In genomic region chr15:99324082-99324620, GRCh38 we compare ENCODE assay signal across 8 cellular contexts.
A peak's percentile ranks its signal among the peaks of the same experiment; 100 is the strongest.
DNase-seq lines count a peak whose midpoint lies in the region; ATAC-seq and TF ChIP-seq lines count a peak whose summit lies in the region.

No MANE protein-coding gene starts in this region.

- no peaks in the 10 kb centered on the region for H3K79me2 ChIP-seq in GM23248 (ENCODE audit: insufficient read depth)
- no peaks in the 10 kb centered on the region for H3K79me2 ChIP-seq in PC-9 (ENCODE audit: low read depth)

- H3K9me2 ChIP-seq in GM23248 (ENCODE audit: insufficient read depth) = no peaks in the 10 kb centered on the region; the same call in 1 of the 2 replicates
- H3K9me2 ChIP-seq in PC-9 (ENCODE audit: insufficient read depth) = no peaks in the 10 kb centered on the region

- H3K27me3 ChIP-seq in GM23248 (replicated peaks; ENCODE audit: insufficient read depth) = no peaks in the 10 kb centered on the region
- H3K27me3 ChIP-seq in PC-9 (ENCODE audit: insufficient read depth, low read depth) = no peaks in the 10 kb centered on the region

- POLR2A ChIA-PET in PC-9 (lab: Charles Lee; ENCODE audit: unreplicated experiment) = interaction anchor here (0.7 kb wide), 1 partner anchor 23 kb away, joined by 3 read pairs; no protein-coding TSS in a partner anchor

- H2AFZ ChIP-seq in GM23248 = peak overlapping the region; percentile 92
- peak overlapping the region; percentile 84 for H2AFZ ChIP-seq in PC-9

- H3K9me3 ChIP-seq in GM23248 (ENCODE audit: low read depth) = no peaks in the 10 kb centered on the region
- H3K9me3 ChIP-seq in PC-9 (ENCODE audit: insufficient read depth, low read depth) = peaks cover 10% of the 10 kb centered on the region

- H3K4me3 ChIP-seq in GM23248 (peak overlapping the region; percentile 74), PC-9 (peak overlapping the region; percentile 39; the same call in 1 of the 2 replicates), lower leg skin (ENCODE audit: low read depth, poor library complexity, severe bottlenecking) (no peak overlapping the region)

- in situ Hi-C loops in GM23248 (cut with MboI) = no loop called here

- no peaks in the 10 kb centered on the region for H3K36me3 ChIP-seq in GM23248 (ENCODE audit: low read depth)
- H3K36me3 ChIP-seq in PC-9 (ENCODE audit: low read depth) = no peaks in the 10 kb centered on the region

- peak; percentile 76 for ATAC-seq in GM18498 (IDR thresholded peaks at IDR 0.05; ENCODE audit: unreplicated experiment)

- H3K9ac ChIP-seq in GM23248 = peak overlapping the region; percentile 79

- peaks cover 35% of the 10 kb centered on the region for H3K4me1 ChIP-seq in GM23248 (ENCODE audit: insufficient read depth)
- peaks cover 16% of the 10 kb centered on the region for H3K4me1 ChIP-seq in PC-9 (replicated peaks; ENCODE audit: insufficient read depth)

- intact Hi-C loops in PC-9 (cut with micrococcal nuclease; ENCODE audit: unreplicated experiment) (no loop called here), lower leg skin (cut with DNase I; ENCODE audit: low total_unique reads) (no loop called here)

- WGBS in GM23248 (ENCODE audit: low coverage in 1 of 2, low lambda C conversion rate in 2 of 2, missing lambda C conversion rate in 2 of 2), 2 experiments = 11 to 14% methylated on average over 9 of the region's 9 CpGs
- WGBS in lower leg skin, 2 donors = 46 to 56% methylated on average over 9 of the region's 9 CpGs

- CTCF ChIA-PET in PC-9 (lab: Charles Lee) = no interaction called here

- H3K4me2 ChIP-seq in GM23248 (ENCODE audit: unreplicated experiment) (peak overlapping the region; percentile 82), PC-9 (peak overlapping the region; percentile 62)

- DNase-seq in GM23248 (peak; percentile 93), PC-9 (peak in 1 of 2 experiments; percentile 47), glomerular endothelial cell (ENCODE audit: extremely low read depth, low read depth, low spot score) (peak; percentile 20), lower leg skin (ENCODE audit: low spot score in 2 of 2) (no peak), HuH-7.5 (ENCODE audit: low spot score) (no peak), NCI-H2029 (lab: John Stamatoyannopoulos, UW) (no peak), C1 segment of cervical spinal cord (lab: John Stamatoyannopoulos, UW) (no peak)

- no peak for TF ChIP-seq POLR2A in lower leg skin (IDR thresholded peaks at IDR 0.05)

- H3F3A ChIP-seq in GM23248 (ENCODE audit: insufficient read depth) (peaks cover 26% of the 10 kb centered on the region), PC-9 (ENCODE audit: insufficient read depth, low read depth) (no peaks in the 10 kb centered on the region)

- no TSS peak for BruUV-seq in PC-9 (replicated peaks; lab: Mats Ljungman, UMichigan)

- TF ChIP-seq CTCF in PC-9 (conservative IDR thresholded peaks at IDR 0.05) = no peak
- no peak for TF ChIP-seq CTCF in lower leg skin (IDR thresholded peaks at IDR 0.05)

- peak overlapping the region; percentile 95 for H3K27ac ChIP-seq in GM23248
- H3K27ac ChIP-seq in PC-9 = peak overlapping the region; percentile 92

- H4K20me1 ChIP-seq in GM23248 (ENCODE audit: insufficient read depth) (no peaks in the 10 kb centered on the region), PC-9 (ENCODE audit: insufficient read depth) (no peaks in the 10 kb centered on the region)

Comparison
In these comparisons a context has a peak if more than half of its experiments do, and no peak if none do; other contexts are left out.
1. DNase-seq: peak in GM23248 (single experiment) and glomerular endothelial cell (single experiment); none in lower leg skin (0 of 2), HuH-7.5 (single experiment), NCI-H2029 (single experiment) and C1 segment of cervical spinal cord (0 of 14).